1 cellular context compared by ENCODE assay signal in the genomic region with DNA sequence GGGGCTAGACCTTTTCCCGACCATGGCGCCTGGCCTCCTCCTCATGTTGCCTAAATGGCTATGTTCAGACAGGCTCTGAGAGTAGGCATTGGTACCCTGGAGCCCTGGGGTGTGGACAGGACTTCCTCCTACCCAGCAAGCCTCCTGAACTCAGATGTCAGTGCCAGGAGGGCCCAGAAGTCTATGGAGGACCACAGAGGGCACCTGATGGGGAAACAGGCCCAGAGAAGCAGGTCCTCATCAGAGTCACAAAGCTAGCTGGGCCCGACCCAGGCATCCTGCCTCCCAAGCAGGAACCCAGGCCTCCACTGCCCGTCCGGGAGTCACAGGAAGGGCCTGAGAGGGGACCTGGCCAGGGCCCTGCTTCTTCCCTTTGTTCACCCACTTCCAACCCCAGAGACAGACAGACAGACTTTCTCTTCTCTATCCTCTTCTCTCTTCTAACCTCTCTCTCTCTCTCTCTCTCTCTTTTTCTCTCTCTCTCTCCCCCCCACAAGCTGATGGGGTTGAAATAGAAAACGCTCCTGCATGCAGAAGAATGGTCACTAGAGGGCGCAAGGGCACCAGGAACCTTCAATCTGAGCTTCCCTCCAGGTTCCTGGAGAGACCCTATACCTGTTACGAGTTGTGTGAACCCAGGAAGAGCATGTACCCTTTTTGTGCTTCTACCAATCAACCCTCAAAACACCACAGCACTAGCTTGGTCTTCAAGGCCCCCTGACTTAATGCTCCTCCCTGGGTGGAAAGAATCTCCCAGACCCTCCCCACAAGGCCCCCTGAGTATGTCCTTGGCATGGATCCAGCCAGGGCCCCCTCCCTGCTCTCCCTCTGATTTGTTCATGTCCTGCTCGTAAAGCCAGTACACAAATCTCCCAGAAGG.
A peak's percentile ranks its signal among the peaks of the same experiment; 100 is the strongest.
TF ChIP-seq lines count a peak whose summit lies in the region.

No MANE protein-coding gene starts in this region.

TF ChIP-seq in H1, 55 proteins besides CTCF, POLR2A, EP300 and RAD21:
- TF ChIP-seq, protein P1, sequence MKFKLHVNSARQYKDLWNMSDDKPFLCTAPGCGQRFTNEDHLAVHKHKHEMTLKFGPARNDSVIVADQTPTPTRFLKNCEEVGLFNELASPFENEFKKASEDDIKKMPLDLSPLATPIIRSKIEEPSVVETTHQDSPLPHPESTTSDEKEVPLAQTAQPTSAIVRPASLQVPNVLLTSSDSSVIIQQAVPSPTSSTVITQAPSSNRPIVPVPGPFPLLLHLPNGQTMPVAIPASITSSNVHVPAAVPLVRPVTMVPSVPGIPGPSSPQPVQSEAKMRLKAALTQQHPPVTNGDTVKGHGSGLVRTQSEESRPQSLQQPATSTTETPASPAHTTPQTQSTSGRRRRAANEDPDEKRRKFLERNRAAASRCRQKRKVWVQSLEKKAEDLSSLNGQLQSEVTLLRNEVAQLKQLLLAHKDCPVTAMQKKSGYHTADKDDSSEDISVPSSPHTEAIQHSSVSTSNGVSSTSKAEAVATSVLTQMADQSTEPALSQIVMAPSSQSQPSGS (IDR thresholded peaks at IDR 0.05; ENCODE audit: low read length), result 0 out of 2 replicates have a peak, but pooled peaks have one; percentile 61
- TF ChIP-seq JUND (IDR thresholded peaks at IDR 0.05; ENCODE audit: low read length), result peak; percentile 80
- peak; percentile 53; the same call in 1 of the 2 replicates for TF ChIP-seq RFX5 (IDR thresholded peaks at IDR 0.05; ENCODE audit: borderline replicate concordance, low read depth, low read length)
- 0 out of 2 replicates have a peak, but pooled peaks have one; percentile 23 for TF ChIP-seq KDM5A (IDR thresholded peaks at IDR 0.05; ENCODE audit: low read length)
- TF ChIP-seq PHF8 (conservative IDR thresholded peaks at IDR 0.05; ENCODE audit: low read depth, low read length), result no peak
- 0 out of 2 replicates have a peak, but pooled peaks have one; percentile 34 for TF ChIP-seq YY1 (IDR thresholded peaks at IDR 0.05; ENCODE audit: low read depth, low read length)
TF ChIP-seq in H1: peak in this region for 5.
